In the genomic region with DNA sequence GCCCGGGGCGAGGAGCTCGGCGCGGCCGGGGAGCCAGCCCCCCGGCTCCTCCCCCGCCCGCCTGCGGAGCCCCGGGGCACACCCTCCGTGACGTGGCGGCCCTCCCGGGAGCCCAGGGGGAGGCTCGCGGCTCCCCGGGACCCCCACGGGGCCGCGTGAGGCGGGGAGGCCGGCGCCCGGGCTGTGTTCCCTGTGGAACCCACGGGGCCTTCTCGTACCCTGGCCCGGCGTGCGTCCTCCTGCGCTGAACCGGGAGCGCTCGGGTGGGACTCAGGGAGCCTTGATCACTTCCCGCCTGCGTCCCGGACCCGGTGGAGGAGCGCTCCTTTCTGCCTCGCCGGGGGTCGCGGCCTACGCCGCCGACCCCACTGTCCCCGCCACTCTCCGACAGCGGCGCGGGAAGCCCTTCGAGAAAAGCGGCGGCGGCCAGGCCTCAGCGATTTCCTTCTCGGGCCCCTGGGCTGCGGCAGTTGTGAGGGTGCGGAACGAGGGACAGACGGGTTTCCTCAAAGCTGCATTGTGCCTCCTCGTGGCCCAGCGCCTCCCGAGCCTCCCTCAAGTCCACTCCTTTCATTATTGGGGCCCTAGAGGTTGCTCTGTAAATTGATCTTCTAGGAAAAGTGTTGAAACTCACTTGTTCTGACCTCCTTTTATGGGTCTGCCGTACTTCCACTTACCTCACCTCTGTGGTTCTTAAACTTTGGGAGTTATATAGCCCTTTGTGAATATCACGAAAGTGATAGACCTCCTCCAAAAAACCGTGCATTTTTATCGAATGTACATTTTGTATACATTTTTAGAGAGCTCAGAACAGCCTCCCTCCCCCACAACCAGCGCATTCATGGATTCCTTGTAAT, we compare ENCODE assay signal across 8 cellular contexts. TPM values are rescaled to one million over a fixed set of nuclear protein-coding genes. Genes with fewer than 3 reads are reported as not detected.
DNase-seq lines count a peak whose midpoint lies in the region; ATAC-seq and TF ChIP-seq lines count a peak whose summit lies in the region.

No MANE protein-coding gene starts in this region.

- H3K4me1 Mint-ChIP-seq in CD14-positive monocyte: peaks cover 29% of the 10 kb centered on the region
- peaks cover 32% of the 10 kb centered on the region for H3K4me1 Mint-ChIP-seq in activated CD8-positive, alpha-beta T cell treated with anti-CD3 and anti-CD28 coated beads, Interleukin-2, amount 10 ng/mL, durations not matched to agents 7 days and 5 days (ENCODE audit: low read depth)
- peaks cover 25% of the 10 kb centered on the region for H3K4me1 Mint-ChIP-seq in endodermal cell

- H3K27me3 Mint-ChIP-seq in CD14-positive monocyte (ENCODE audit: low read depth in 3 of 3): peaks cover 0 to 4% (median 3%) of the 10 kb centered on the region in 3 donors
- no peaks in the 10 kb centered on the region for H3K27me3 Mint-ChIP-seq in activated CD8-positive, alpha-beta T cell treated with anti-CD3 and anti-CD28 coated beads, Interleukin-2, amount 10 ng/mL, durations not matched to agents 7 days and 5 days (ENCODE audit: low read depth)
- no peaks in the 10 kb centered on the region for H3K27me3 Mint-ChIP-seq in endodermal cell (ENCODE audit: insufficient read depth)

- H3K4me3 ChIP-seq in endodermal cell (ENCODE audit: low read length): peak overlapping the region; percentile 90

- intact Hi-C loops in CD14-positive monocyte (cut with micrococcal nuclease): loop anchor here in 1 of 2 donors (5.0 kb wide), 1 partner anchor 106 kb away; no protein-coding TSS in a partner anchor

- H3K27ac Mint-ChIP-seq in CD14-positive monocyte (peak overlapping the region; percentile 88 to 96 (median 94)), endodermal cell (peak overlapping the region; percentile 94)
- H3K27ac Mint-ChIP-seq in activated CD8-positive, alpha-beta T cell treated with anti-CD3 and anti-CD28 coated beads, Interleukin-2, amount 10 ng/mL, durations not matched to agents 7 days and 5 days: peak overlapping the region; percentile 85

- WGBS in endodermal cell (ENCODE audit: insufficient coverage in 1 of 2, insufficient read length in 1 of 2), 2 experiments: 0 to 2% methylated on average over 7 to 68 of the region's 69 CpGs

- H3K9me3 ChIP-seq in endodermal cell (ENCODE audit: control insufficient read depth, low read length): no peaks in the 10 kb centered on the region

- H3K4me3 Mint-ChIP-seq in CD14-positive monocyte (peak overlapping the region; percentile 82 to 90), endodermal cell (peak overlapping the region; percentile 79)
- H3K4me3 Mint-ChIP-seq in activated CD8-positive, alpha-beta T cell treated with anti-CD3 and anti-CD28 coated beads, Interleukin-2, amount 10 ng/mL, durations not matched to agents 7 days and 5 days: peak overlapping the region; percentile 79

- peak; percentile 37 for TF ChIP-seq POLR2A in GM19099 (IDR thresholded peaks at IDR 0.05; ENCODE audit: extremely low read depth, insufficient read length, low read depth)

- DNase-seq in CD14-positive monocyte (ENCODE audit: low spot score): peak; percentile 73
- DNase-seq in NCI-H526 (lab: John Stamatoyannopoulos, UW): peak; percentile 54 to 79
- DNase-seq in activated CD8-positive, alpha-beta T cell treated with anti-CD3 and anti-CD28 coated beads, Interleukin-2, amount 10 ng/mL, durations not matched to agents 7 days and 5 days: peak; percentile 85
- peak; percentile 92 for DNase-seq in endodermal cell
- DNase-seq in midbrain (lab: John Stamatoyannopoulos, UW): peak; percentile 87
- peak; percentile 60 to 65 for DNase-seq in stimulated activated CD8-positive, alpha-beta memory T cell treated with anti-CD3 and anti-CD28 coated beads, Interleukin-15, amount 100 ng/mL, for 48 hours (ENCODE audit: low read depth in 2 of 2)

- no peaks in the 10 kb centered on the region for H3K27me3 ChIP-seq in endodermal cell (ENCODE audit: control insufficient read depth, insufficient read depth, low read length, poor library complexity, severe bottlenecking)

- peaks cover 30% of the 10 kb centered on the region for H3K36me3 ChIP-seq in endodermal cell (ENCODE audit: control insufficient read depth, insufficient read depth, low read length)

- POLR2A ChIA-PET in activated CD8-positive, alpha-beta T cell treated with anti-CD3 and anti-CD28 coated beads, Interleukin-2, amount 10 ng/mL, durations not matched to agents 7 days and 5 days (lab: Charles Lee): interaction anchor here (0.5 to 3.4 kb wide), 13 partner anchors 10 to 278 kb away, joined by 3 to 23 read pairs (median 4); a partner anchor contains a TSS

- no peaks in the 10 kb centered on the region for H3K4me1 ChIP-seq in endodermal cell (ENCODE audit: control insufficient read depth, insufficient read depth, low read length)

- H3K9ac ChIP-seq in endodermal cell (ENCODE audit: extremely low read depth, low read length, poor library complexity, severe bottlenecking): peak overlapping the region; percentile 97

- peak; percentile 42 for TF ChIP-seq CTCF in CD14-positive monocyte (IDR thresholded peaks at IDR 0.05)
- peak; percentile 70 for TF ChIP-seq CTCF in endodermal cell (conservative IDR thresholded peaks at IDR 0.05)

- peak overlapping the region; percentile 93 for H3K27ac ChIP-seq in endodermal cell (ENCODE audit: low read depth, low read length)

- CTCF ChIA-PET in activated CD8-positive, alpha-beta T cell treated with anti-CD3 and anti-CD28 coated beads, Interleukin-2, amount 10 ng/mL, durations not matched to agents 7 days and 5 days (lab: Charles Lee): interaction anchor here (0.6 to 5.5 kb wide), 16 partner anchors 12 to 954 kb away, joined by 3 to 30 read pairs (median 4); a partner anchor contains a TSS

- ATAC-seq in HG03354 (IDR thresholded peaks at IDR 0.05; ENCODE audit: poor library complexity, severe bottlenecking, unreplicated experiment): peak; percentile 85
- ATAC-seq in activated CD8-positive, alpha-beta T cell treated with anti-CD3 and anti-CD28 coated beads, Interleukin-2, amount 10 ng/mL, durations not matched to agents 7 days and 5 days: peak; percentile 89

- H3K36me3 Mint-ChIP-seq in CD14-positive monocyte: peaks cover 25 to 29% of the 10 kb centered on the region in 2 donors
- H3K36me3 Mint-ChIP-seq in activated CD8-positive, alpha-beta T cell treated with anti-CD3 and anti-CD28 coated beads, Interleukin-2, amount 10 ng/mL, durations not matched to agents 7 days and 5 days (ENCODE audit: low read depth): peaks cover 19% of the 10 kb centered on the region
- H3K36me3 Mint-ChIP-seq in endodermal cell (ENCODE audit: low read depth): peaks cover 29% of the 10 kb centered on the region

- no peaks in the 10 kb centered on the region for H3K9me3 Mint-ChIP-seq in CD14-positive monocyte
- H3K9me3 Mint-ChIP-seq in activated CD8-positive, alpha-beta T cell treated with anti-CD3 and anti-CD28 coated beads, Interleukin-2, amount 10 ng/mL, durations not matched to agents 7 days and 5 days (ENCODE audit: insufficient read depth): no peaks in the 10 kb centered on the region
- no peaks in the 10 kb centered on the region for H3K9me3 Mint-ChIP-seq in endodermal cell

RNA-seq across cellular contexts. Expression of a gene that starts 0.6 kb away (rescaled TPM):
- polyA plus RNA-seq in CD14-positive monocyte: 1 to 10 TPM; 6.0 to 7.5 TPM
- total RNA-seq in activated CD8-positive, alpha-beta T cell treated with anti-CD3 and anti-CD28 coated beads, Interleukin-2, amount 10 ng/mL, durations not matched to agents 7 days and 5 days: 10 to 100 TPM; 38.7 to 42.2 TPM
- total RNA-seq in endodermal cell: 100 to 1,000 TPM; 110 to 130 TPM
- 73.1 TPM for polyA plus RNA-seq in endodermal cell (2013, experiment 1 of 2)
- polyA plus RNA-seq in endodermal cell (2013, experiment 2 of 2): 55.9 TPM

RNA-seq across cellular contexts. Expression of a gene that starts 19.6 kb away (rescaled TPM):
- polyA plus RNA-seq in CD14-positive monocyte: 1 to 10 TPM; 4.2 to 4.7 TPM
- 10 to 100 TPM; 22.1 to 24.1 TPM for total RNA-seq in activated CD8-positive, alpha-beta T cell treated with anti-CD3 and anti-CD28 coated beads, Interleukin-2, amount 10 ng/mL, durations not matched to agents 7 days and 5 days
- 10 to 100 TPM; 18.5 to 23.3 TPM for total RNA-seq in endodermal cell
- polyA plus RNA-seq in endodermal cell (2013, experiment 1 of 2): 12.4 TPM
- 8.3 TPM for polyA plus RNA-seq in endodermal cell (2013, experiment 2 of 2)

RNA-seq across cellular contexts. Expression of a gene that starts 19.6 kb away (rescaled TPM):
- 1 to 10 TPM; 1.4 to 1.8 TPM for polyA plus RNA-seq in CD14-positive monocyte
- 1 to 10 TPM in 1 of 2 experiments, under 1 TPM in 1; 0.83 to 1.1 TPM for total RNA-seq in activated CD8-positive, alpha-beta T cell treated with anti-CD3 and anti-CD28 coated beads, Interleukin-2, amount 10 ng/mL, durations not matched to agents 7 days and 5 days
- total RNA-seq in endodermal cell: 1 to 10 TPM in 1 of 2 donors, under 1 TPM in 1; 0.88 to 2.8 TPM
- 2.4 TPM for polyA plus RNA-seq in endodermal cell (2013, experiment 1 of 2)
- polyA plus RNA-seq in endodermal cell (2013, experiment 2 of 2): 1.9 TPM

Comparison
In these comparisons a context has a peak if more than half of its experiments do, and no peak if none do; other contexts are left out.
1. Peak in every context shown above with its lines: DNase-seq, ATAC-seq, H3K4me3 ChIP-seq and H3K27ac ChIP-seq.